In the genomic region with DNA sequence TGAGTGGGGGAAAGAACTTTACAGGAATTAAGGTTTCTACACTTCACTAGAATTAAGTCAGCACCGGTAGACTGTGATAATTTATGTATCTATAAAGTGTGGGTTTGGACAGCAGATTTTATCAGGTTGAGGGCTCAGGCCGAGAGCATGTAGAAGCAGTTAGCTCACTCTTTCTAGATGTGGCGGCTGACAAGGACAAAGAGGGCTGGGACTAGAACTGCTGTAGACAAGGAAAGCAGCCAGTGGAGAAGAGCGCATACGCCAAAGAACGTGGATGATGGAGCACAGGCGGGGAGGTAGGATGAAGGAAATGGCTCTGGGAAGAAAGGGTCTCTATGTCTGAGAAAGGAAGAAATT, we compare ENCODE assay signal across 8 cellular contexts. TPM values are rescaled to one million over a fixed set of nuclear protein-coding genes. Genes with fewer than 3 reads are reported as not detected.
DNase-seq lines count a peak whose midpoint lies in the region; ATAC-seq and TF ChIP-seq lines count a peak whose summit lies in the region.

No MANE protein-coding gene starts in this region.

- intact Hi-C loops in dendritic cell treated with granulocyte-macrophage colony-stimulating factor and Interleukin-4, amounts not matched to agents 40 ng/mL and 50 ng/mL, for 4 days (cut with micrococcal nuclease) = loop anchor here (5.0 kb wide), 2 partner anchors 241 to 346 kb away; a partner anchor contains a TSS
- intact Hi-C loops in upper lobe of right lung (cut with DNase I) = no loop called here

- no peaks in the 10 kb centered on the region for H3K27me3 ChIP-seq in SJCRH30
- no peaks in the 10 kb centered on the region for H3K27me3 ChIP-seq in upper lobe of right lung

- H3K4me1 ChIP-seq in SJCRH30 = no peaks in the 10 kb centered on the region
- peaks cover 19% of the 10 kb centered on the region for H3K4me1 ChIP-seq in upper lobe of right lung

- H3K9me3 ChIP-seq in SJCRH30 (replicated peaks) (no peaks in the 10 kb centered on the region), upper lobe of right lung (no peaks in the 10 kb centered on the region)

- peak overlapping the region; percentile 87; the same call in 1 of the 2 replicates for H3K27ac ChIP-seq in SJCRH30
- H3K27ac ChIP-seq in upper lobe of right lung = peak overlapping the region; percentile 99

- peak overlapping the region; percentile 88 for H3K4me3 Mint-ChIP-seq in dendritic cell treated with granulocyte-macrophage colony-stimulating factor and Interleukin-4, amounts not matched to agents 40 ng/mL and 50 ng/mL, for 4 days
- H3K4me3 Mint-ChIP-seq in mesothelial cell of epicardium = peak overlapping the region; percentile 95

- H3K4me3 ChIP-seq in GM12875 (ENCODE audit: low read depth, low read length) (peak overlapping the region; percentile 97), SJCRH30 (peak overlapping the region; percentile 83), upper lobe of right lung (peak overlapping the region; percentile 89)

- peaks cover 7% of the 10 kb centered on the region for H3K4me1 Mint-ChIP-seq in dendritic cell treated with granulocyte-macrophage colony-stimulating factor and Interleukin-4, amounts not matched to agents 40 ng/mL and 50 ng/mL, for 4 days (ENCODE audit: low read depth)
- H3K4me1 Mint-ChIP-seq in mesothelial cell of epicardium = peaks cover 22% of the 10 kb centered on the region

- ATAC-seq in HG02763 (IDR thresholded peaks at IDR 0.05; ENCODE audit: unreplicated experiment) (peak; percentile 10), upper lobe of right lung (no peak)

- no peaks in the 10 kb centered on the region for H3K27me3 Mint-ChIP-seq in dendritic cell treated with granulocyte-macrophage colony-stimulating factor and Interleukin-4, amounts not matched to agents 40 ng/mL and 50 ng/mL, for 4 days
- no peaks in the 10 kb centered on the region for H3K27me3 Mint-ChIP-seq in mesothelial cell of epicardium (ENCODE audit: low read depth)

- peaks cover 35% of the 10 kb centered on the region for H3K36me3 Mint-ChIP-seq in dendritic cell treated with granulocyte-macrophage colony-stimulating factor and Interleukin-4, amounts not matched to agents 40 ng/mL and 50 ng/mL, for 4 days (ENCODE audit: low read depth)
- peaks cover 3% of the 10 kb centered on the region for H3K36me3 Mint-ChIP-seq in mesothelial cell of epicardium

- DNase-seq in SJCRH30 (peak in 1 of 2 experiments; percentile 46), mesothelial cell of epicardium (ENCODE audit: low spot score in 2 of 2, unreplicated experiment in 2 of 2) (no peak), upper lobe of right lung (no peak), SW 1271 (lab: John Stamatoyannopoulos, UW) (no peak), UCSD-AML1 (lab: John Stamatoyannopoulos, UW; ENCODE audit: unreplicated experiment) (no peak)

- H3K36me3 ChIP-seq in SJCRH30 (peaks cover 7% of the 10 kb centered on the region), upper lobe of right lung (peaks cover 26% of the 10 kb centered on the region)

- peak overlapping the region; percentile 99 for H3K27ac Mint-ChIP-seq in dendritic cell treated with granulocyte-macrophage colony-stimulating factor and Interleukin-4, amounts not matched to agents 40 ng/mL and 50 ng/mL, for 4 days
- peak overlapping the region; percentile 99 for H3K27ac Mint-ChIP-seq in mesothelial cell of epicardium

- no peaks in the 10 kb centered on the region for H3K9me3 Mint-ChIP-seq in dendritic cell treated with granulocyte-macrophage colony-stimulating factor and Interleukin-4, amounts not matched to agents 40 ng/mL and 50 ng/mL, for 4 days
- no peaks in the 10 kb centered on the region for H3K9me3 Mint-ChIP-seq in mesothelial cell of epicardium

- TF ChIP-seq CTCF in GM12875 (IDR thresholded peaks at IDR 0.05; ENCODE audit: borderline replicate concordance, insufficient read depth, low read depth, low read length) (no peak), mesothelial cell of epicardium (IDR thresholded peaks at IDR 0.05; ENCODE audit: unreplicated experiment) (no peak), upper lobe of right lung (IDR thresholded peaks at IDR 0.05) (no peak)

RNA-seq across cellular contexts. Expression of a gene that starts 0.5 kb away (rescaled TPM):
- 39.9 and 43.3 TPM in 2 replicates for total RNA-seq in SJCRH30 (2014; rRNA removed; shearing (Covaris generic))
- total RNA-seq in mesothelial cell of epicardium (58.7 to 64.5 TPM (median 64.3 TPM) in 3 replicates), upper lobe of right lung (48.9 TPM)
